ENCODE assay signal across 15 cellular contexts in genomic region chr20:3788685-3789155, GRCh38. TPM values are rescaled to one million over a fixed set of nuclear protein-coding genes. Genes with fewer than 3 reads are reported as not detected.
DNase-seq lines count a peak whose midpoint lies in the region; ATAC-seq, FAIRE-seq and TF ChIP-seq lines count a peak whose summit lies in the region.
"Had no signal": no experiment of that assay in that cellular context is flagged by ENCODE, and none has a peak within 500 bp of the region (broad histone marks: within the 10 kb centered on the region; RNA-seq: fewer than 3 reads in every experiment).

No MANE protein-coding gene starts in this region.

- intact Hi-C loops in activated naive CD4-positive, alpha-beta T cell treated with anti-CD3 and anti-CD28 coated beads for 36 hours (cut with micrococcal nuclease), result no loop called here
- intact Hi-C loops in K562 (cut with micrococcal nuclease), result loop anchor here (5.0 to 10.0 kb wide), 3 partner anchors 59 to 406 kb away; partner anchors contain the start of gene MAVS
- intact Hi-C loops in A673 (cut with micrococcal nuclease; ENCODE audit: unreplicated experiment), result loop anchor here (5.0 kb wide), 1 partner anchor 69 kb away; no protein-coding TSS in a partner anchor

- CTCF ChIA-PET in activated naive CD4-positive, alpha-beta T cell treated with anti-CD3 and anti-CD28 coated beads for 36 hours (lab: Charles Lee), result interaction anchor here (1.1 to 5.9 kb wide), 7 partner anchors 16 to 297 kb away, joined by 3 to 58 read pairs (median 5); partner anchors contain the start of genes ADISSP and AP5S1
- CTCF ChIA-PET in K562 (lab: Yijun Ruan, JAX; ENCODE audit: low intra/inter-chr PET ratio) (interaction anchor here (0.6 to 3.4 kb wide), 2 partner anchors 32 to 59 kb away, joined by 3 to 12 read pairs; partner anchors contain the start of gene AP5S1), A673 (lab: Charles Lee) (no interaction called here)

- no peak overlapping the region; a peak in 1 of 4 replicates for H3K9ac ChIP-seq in K562 (ENCODE audit: insufficient read depth in 1 of 2, low read depth in 2 of 2, low read length in 2 of 2)

- TF ChIP-seq EP300 in K562 (IDR thresholded peaks at IDR 0.05; ENCODE audit: low read length), result no peak

- TF ChIP-seq POLR2A in K562 (conservative IDR thresholded peaks at IDR 0.05), result no peak

- H3K9me1 ChIP-seq in K562 (ENCODE audit: control insufficient read depth, insufficient read depth, low read length), result no peaks in the 10 kb centered on the region

- no peaks in the 10 kb centered on the region for H3K27me3 ChIP-seq in K562 (ENCODE audit: control insufficient read depth in 2 of 2, insufficient read depth in 2 of 2, low read length in 2 of 2)
- H3K27me3 ChIP-seq in A673 (replicated peaks; ENCODE audit: insufficient read depth, low read depth, low read length, poor library complexity), result no peaks in the 10 kb centered on the region
- H3K27me3 ChIP-seq: gastrocnemius medialis, Peyer's patch had no signal

- peaks cover 25% of the 10 kb centered on the region for H3K79me2 ChIP-seq in K562 (ENCODE audit: control insufficient read depth, insufficient read depth, low read length)

- FAIRE-seq in K562 (lab: Jason Lieb, UNC), result peak; percentile 32

- no peak for DNase-seq in activated naive CD4-positive, alpha-beta T cell treated with anti-CD3 and anti-CD28 coated beads for 36 hours
- DNase-seq in M059J (ENCODE audit: low read depth) (peak; percentile 28), K562 (ENCODE audit: extremely low read depth in 1 of 4, low spot score in 3 of 4) (no peak), progenitor cell of endocrine pancreas (ENCODE audit: low spot score, unreplicated experiment) (no peak), hepatic stellate cell (ENCODE audit: low spot score) (no peak), A673 (ENCODE audit: low spot score) (no peak)
- no peak for DNase-seq in stimulated activated CD8-positive, alpha-beta memory T cell treated with anti-CD3 and anti-CD28 coated beads, Interleukin-4, amount 100 ng/mL, for 48 hours
- DNase-seq: C1 segment of cervical spinal cord; gastrocnemius medialis; left ventricle myocardium inferior; NCI-H1105 treated with DMSO at 0.1 percent for 48 hours; stimulated activated CD4-positive, alpha-beta T cell treated with anti-CD3 and anti-CD28 coated beads, Interleukin-4, amount 100 ng/mL, for 4 hours had no signal

- TF ChIP-seq CTCF in K562 (IDR thresholded peaks at IDR 0.05 in 2 of 3, conservative IDR thresholded peaks at IDR 0.05 in 1 of 3; ENCODE audit: insufficient read depth in 2 of 3, low read depth in 1 of 3, low read length in 3 of 3) (no peak), progenitor cell of endocrine pancreas (IDR thresholded peaks at IDR 0.05; ENCODE audit: unreplicated experiment) (no peak), A673 (conservative IDR thresholded peaks at IDR 0.05; ENCODE audit: low read depth, low read length) (no peak)

- WGBS in K562 (ENCODE audit: insufficient coverage, low coverage, missing lambda C conversion rate), result 28% methylated on average over 4 of the region's 4 CpGs

- H3K36me3 Mint-ChIP-seq in activated naive CD4-positive, alpha-beta T cell treated with anti-CD3 and anti-CD28 coated beads, Interleukin-2, amount 50 U/mL, for 24 hours, result peaks cover 2% of the 10 kb centered on the region
- peaks cover 7% of the 10 kb centered on the region for H3K36me3 Mint-ChIP-seq in activated naive CD4-positive, alpha-beta T cell treated with anti-CD3 and anti-CD28 coated beads for 36 hours (ENCODE audit: low read depth)
- H3K36me3 Mint-ChIP-seq in progenitor cell of endocrine pancreas (ENCODE audit: insufficient read depth), result peaks cover 3% of the 10 kb centered on the region

- no peak overlapping the region for H3K4me2 ChIP-seq in K562 (ENCODE audit: insufficient read depth, low read length)

- no peaks in the 10 kb centered on the region for H3K9me3 Mint-ChIP-seq in activated naive CD4-positive, alpha-beta T cell treated with anti-CD3 and anti-CD28 coated beads, Interleukin-2, amount 50 U/mL, for 24 hours
- no peaks in the 10 kb centered on the region for H3K9me3 Mint-ChIP-seq in activated naive CD4-positive, alpha-beta T cell treated with anti-CD3 and anti-CD28 coated beads for 36 hours
- H3K9me3 Mint-ChIP-seq in progenitor cell of endocrine pancreas (ENCODE audit: low read depth), result no peaks in the 10 kb centered on the region

- H4K20me1 ChIP-seq in K562 (replicated peaks; ENCODE audit: control insufficient read depth, insufficient read depth, low read length), result peaks cover 6% of the 10 kb centered on the region

- H3K4me3 ChIP-seq in K562 (no peak overlapping the region), A673 (ENCODE audit: low read depth, low read length, poor library complexity, severe bottlenecking) (no peak overlapping the region)
- H3K4me3 ChIP-seq: coronary artery, gastrocnemius medialis, left ventricle myocardium inferior, Peyer's patch had no signal

- no TSS peak for BruUV-seq in K562 (replicated peaks; lab: Mats Ljungman, UMichigan)
- no TSS peak for BruUV-seq in A673 (replicated peaks; lab: Mats Ljungman, UMichigan)

- H2AFZ ChIP-seq in K562 (ENCODE audit: low read depth, low read length), result peak overlapping the region; percentile 45; the same call in 1 of the 2 replicates

- no peak for TF ChIP-seq RAD21 in K562 (CRISPR knock-in tag; conservative IDR thresholded peaks at IDR 0.05 in 1 of 2, IDR thresholded peaks at IDR 0.05 in 1 of 2)

- H3K27ac Mint-ChIP-seq in activated naive CD4-positive, alpha-beta T cell treated with anti-CD3 and anti-CD28 coated beads, Interleukin-2, amount 50 U/mL, for 24 hours, result peak overlapping the region; percentile 87
- H3K27ac Mint-ChIP-seq in activated naive CD4-positive, alpha-beta T cell treated with anti-CD3 and anti-CD28 coated beads for 36 hours, result no peak overlapping the region
- peak overlapping the region; percentile 65 for H3K27ac Mint-ChIP-seq in progenitor cell of endocrine pancreas

- in situ Hi-C loops in K562 (cut with MboI), result no loop called here

- H3K36me3 ChIP-seq in K562 (ENCODE audit: control insufficient read depth, insufficient read depth, low read length) (peaks cover 18% of the 10 kb centered on the region; the same call in 1 of the 3 replicates), A673 (ENCODE audit: insufficient read depth, low read length, poor library complexity, severe bottlenecking) (no peaks in the 10 kb centered on the region)
- H3K36me3 ChIP-seq: gastrocnemius medialis had no signal

- peaks cover 29% of the 10 kb centered on the region for H3K4me1 Mint-ChIP-seq in activated naive CD4-positive, alpha-beta T cell treated with anti-CD3 and anti-CD28 coated beads, Interleukin-2, amount 50 U/mL, for 24 hours
- H3K4me1 Mint-ChIP-seq in activated naive CD4-positive, alpha-beta T cell treated with anti-CD3 and anti-CD28 coated beads for 36 hours (ENCODE audit: low read depth), result peaks cover 32% of the 10 kb centered on the region
- H3K4me1 Mint-ChIP-seq in progenitor cell of endocrine pancreas (ENCODE audit: low read depth), result peaks cover 3% of the 10 kb centered on the region

- POLR2A ChIA-PET in K562 (lab: Yijun Ruan, JAX), result no interaction called here
- POLR2A ChIA-PET in A673 (lab: Charles Lee; ENCODE audit: low non-redundant PET), result no interaction called here

- H3K9me3 ChIP-seq in K562 (replicated peaks; ENCODE audit: control insufficient read depth, insufficient read depth, low read depth, low read length), result no peaks in the 10 kb centered on the region
- no peaks in the 10 kb centered on the region for H3K9me3 ChIP-seq in A673 (ENCODE audit: low read depth, low read length, poor library complexity, severe bottlenecking)
- H3K9me3 ChIP-seq: gastrocnemius medialis, left ventricle myocardium inferior, Peyer's patch had no signal

- peak overlapping the region; percentile 64 for H3K4me3 Mint-ChIP-seq in activated naive CD4-positive, alpha-beta T cell treated with anti-CD3 and anti-CD28 coated beads, Interleukin-2, amount 50 U/mL, for 24 hours
- H3K4me3 Mint-ChIP-seq in activated naive CD4-positive, alpha-beta T cell treated with anti-CD3 and anti-CD28 coated beads for 36 hours, result no peak overlapping the region
- H3K4me3 Mint-ChIP-seq in progenitor cell of endocrine pancreas (ENCODE audit: low read depth), result peak overlapping the region; percentile 35

- peaks cover 8 to 25% of the 10 kb centered on the region in 2 experiments; a peak in 3 of 5 replicates for H3K4me1 ChIP-seq in K562 (replicated peaks in 1 of 2; ENCODE audit: control insufficient read depth in 2 of 2, insufficient read depth in 2 of 2, low read length in 2 of 2)
- peaks cover 16% of the 10 kb centered on the region for H3K4me1 ChIP-seq in A673 (ENCODE audit: insufficient read depth, low read length, poor library complexity, severe bottlenecking)

- H3K27me3 Mint-ChIP-seq in activated naive CD4-positive, alpha-beta T cell treated with anti-CD3 and anti-CD28 coated beads, Interleukin-2, amount 50 U/mL, for 24 hours, result no peaks in the 10 kb centered on the region
- H3K27me3 Mint-ChIP-seq in activated naive CD4-positive, alpha-beta T cell treated with anti-CD3 and anti-CD28 coated beads for 36 hours (ENCODE audit: low read depth), result no peaks in the 10 kb centered on the region
- H3K27me3 Mint-ChIP-seq in progenitor cell of endocrine pancreas, result peaks cover 11% of the 10 kb centered on the region

- H3K27ac ChIP-seq in K562 (ENCODE audit: extremely low read depth, low read depth, low read length), result no peak overlapping the region
- no peak overlapping the region for H3K27ac ChIP-seq in A673 (ENCODE audit: low read depth, low read length, poor library complexity, severe bottlenecking)
- H3K27ac ChIP-seq: coronary artery, gastrocnemius medialis, left ventricle myocardium inferior, Peyer's patch had no signal

- ATAC-seq in K562, result no peak
- ATAC-seq: gastrocnemius medialis had no signal

RNA-seq across cellular contexts. Expression of gene CENPB, which starts 2.2 kb away (rescaled TPM):
- 10 to 100 TPM; 29.1 to 30.3 TPM for total RNA-seq in activated naive CD4-positive, alpha-beta T cell treated with anti-CD3 and anti-CD28 coated beads for 36 hours
- 80.2 and 161 TPM in 2 replicates for total RNA-seq in M059J (2014; rRNA removed; shearing (Covaris generic))
- 5.7 and 16.6 TPM in 2 replicates for total RNA-seq in K562 (2011; cell fraction: chromatin; rRNA removed; ENCODE audit: low replicate concordance)
- total RNA-seq in K562 (2011; cell fraction: nucleolus; rRNA removed), result 24.5 and 25.4 TPM in 2 replicates
- 11.9 and 14.2 TPM in 2 replicates for total RNA-seq in K562 (2011; cell fraction: nucleoplasm; rRNA removed)
- total RNA-seq in K562 (2014; rRNA removed), result 59.3 and 78.6 TPM in 2 replicates
- 11.4 and 15.0 TPM in 2 replicates for total RNA-seq in K562 (2014; rRNA removed; fragmentation: Illumina TruSeq; extraction: Trizol)
- total RNA-seq in K562 (2015; rRNA removed; fragmentation: Illumina TruSeq; extraction: Trizol), result 36.0 and 36.5 TPM in 2 replicates
- total RNA-seq in K562 (2021), result 61.7 and 70.8 TPM in 2 replicates
- 12.7 and 14.7 TPM in 2 replicates for polyA plus RNA-seq in K562 (2011; rRNA removed)
- polyA plus RNA-seq in K562 (2011; cell fraction: cytosol; rRNA removed), result 17.4 and 30.9 TPM in 2 replicates
- 9.2 and 12.8 TPM in 2 replicates for polyA plus RNA-seq in K562 (2011; cell fraction: nucleus; rRNA removed)
- 40.5 and 47.1 TPM in 2 replicates for polyA plus RNA-seq in K562 (2012)
- polyA plus RNA-seq in K562 (2014; fragmentation: Illumina TruSeq; extraction: Trizol), result 24.9 and 30.8 TPM in 2 replicates
- under 1 TPM; 0.17 to 0.20 TPM for polyA plus RNA-seq in K562 (2014; fragmentation: Nextera tagmentation; extraction: Ambion mirVana)
- polyA plus RNA-seq in K562 (2014; rRNA removed), result 26.1 and 28.9 TPM in 2 replicates
- polyA minus RNA-seq in K562 (2011; rRNA and poly(A)+ RNA removed), result 26.8 and 27.1 TPM in 2 replicates
- polyA minus RNA-seq in K562 (2011; cell fraction: cytosol; rRNA and poly(A)+ RNA removed), result 27.7 and 39.7 TPM in 2 replicates
- polyA minus RNA-seq in K562 (2011; cell fraction: nucleus; rRNA and poly(A)+ RNA removed), result 8.3 and 14.2 TPM in 2 replicates
- total RNA-seq in progenitor cell of endocrine pancreas, result 49.6 and 53.8 TPM in 2 replicates
- total RNA-seq in A673 (2021), result 101 and 108 TPM in 2 replicates

RNA-seq across cellular contexts. Expression of gene CDC25B, which starts 7.4 kb away (rescaled TPM):
- total RNA-seq in activated naive CD4-positive, alpha-beta T cell treated with anti-CD3 and anti-CD28 coated beads for 36 hours, result 10 to 100 TPM; 94.8 to 97.7 TPM
- total RNA-seq in M059J (2014; rRNA removed; shearing (Covaris generic)), result 67.5 and 104 TPM in 2 replicates
- 36.8 and 73.0 TPM in 2 replicates for total RNA-seq in K562 (2011; cell fraction: chromatin; rRNA removed; ENCODE audit: low replicate concordance)
- 29.3 and 39.4 TPM in 2 replicates for total RNA-seq in K562 (2011; cell fraction: nucleolus; rRNA removed)
- 29.4 and 38.9 TPM in 2 replicates for total RNA-seq in K562 (2011; cell fraction: nucleoplasm; rRNA removed)
- total RNA-seq in K562 (2014; rRNA removed), result 11.5 and 16.1 TPM in 2 replicates
- total RNA-seq in K562 (2014; rRNA removed; fragmentation: Illumina TruSeq; extraction: Trizol), result 5.9 and 7.2 TPM in 2 replicates
- 7.8 and 9.3 TPM in 2 replicates for total RNA-seq in K562 (2015; rRNA removed; fragmentation: Illumina TruSeq; extraction: Trizol)
- 31.4 and 35.7 TPM in 2 replicates for total RNA-seq in K562 (2021)
- polyA plus RNA-seq in K562 (2011; rRNA removed), result 9.5 and 25.1 TPM in 2 replicates
- 23.7 and 24.0 TPM in 2 replicates for polyA plus RNA-seq in K562 (2011; cell fraction: cytosol; rRNA removed)
- 72.5 and 91.0 TPM in 2 replicates for polyA plus RNA-seq in K562 (2011; cell fraction: nucleus; rRNA removed)
- 30.3 and 35.0 TPM in 2 replicates for polyA plus RNA-seq in K562 (2012)
- 25.8 and 30.6 TPM in 2 replicates for polyA plus RNA-seq in K562 (2014; fragmentation: Illumina TruSeq; extraction: Trizol)
- polyA plus RNA-seq in K562 (2014; fragmentation: Nextera tagmentation; extraction: Ambion mirVana), result 1 to 10 TPM; 2.3 to 3.1 TPM
- polyA plus RNA-seq in K562 (2014; rRNA removed), result 22.9 and 26.3 TPM in 2 replicates
- 8.0 and 11.6 TPM in 2 replicates for polyA minus RNA-seq in K562 (2011; rRNA and poly(A)+ RNA removed)
- 14.5 and 27.7 TPM in 2 replicates for polyA minus RNA-seq in K562 (2011; cell fraction: cytosol; rRNA and poly(A)+ RNA removed)
- 9.7 and 15.1 TPM in 2 replicates for polyA minus RNA-seq in K562 (2011; cell fraction: nucleus; rRNA and poly(A)+ RNA removed)
- 36.7 and 37.6 TPM in 2 replicates for total RNA-seq in progenitor cell of endocrine pancreas
- 113 and 119 TPM in 2 replicates for total RNA-seq in A673 (2021)

RNA-seq across cellular contexts. Expression of gene SPEF1, which starts 7.5 kb away (rescaled TPM):
- not detected for total RNA-seq in activated naive CD4-positive, alpha-beta T cell treated with anti-CD3 and anti-CD28 coated beads for 36 hours
- total RNA-seq in M059J (2014; rRNA removed; shearing (Covaris generic)), result 0.27 and 0.34 TPM in 2 replicates
- 0.23 TPM in 1 of 2 replicates, not detected in the other for total RNA-seq in K562 (2011; cell fraction: chromatin; rRNA removed; ENCODE audit: low replicate concordance)
- 0.26 TPM in 1 of 2 replicates, not detected in the other for total RNA-seq in K562 (2011; cell fraction: nucleolus; rRNA removed)
- not detected in 2 replicates for total RNA-seq in K562 (2011; cell fraction: nucleoplasm; rRNA removed)
- not detected in 2 replicates for total RNA-seq in K562 (2014; rRNA removed)
- total RNA-seq in K562 (2014; rRNA removed; fragmentation: Illumina TruSeq; extraction: Trizol), result not detected in 2 replicates
- total RNA-seq in K562 (2015; rRNA removed; fragmentation: Illumina TruSeq; extraction: Trizol), result not detected in 2 replicates
- not detected in 2 replicates for total RNA-seq in K562 (2021)
- 0.04 TPM in 1 of 2 replicates, not detected in the other for polyA plus RNA-seq in K562 (2011; rRNA removed)
- 0.06 TPM in 1 of 2 replicates, not detected in the other for polyA plus RNA-seq in K562 (2011; cell fraction: cytosol; rRNA removed)
- polyA plus RNA-seq in K562 (2011; cell fraction: nucleus; rRNA removed), result 0.08 and 0.24 TPM in 2 replicates
- polyA plus RNA-seq in K562 (2012), result 0.04 TPM in 1 of 2 replicates, not detected in the other
- polyA plus RNA-seq in K562 (2014; fragmentation: Illumina TruSeq; extraction: Trizol), result not detected in 2 replicates
- not detected for polyA plus RNA-seq in K562 (2014; fragmentation: Nextera tagmentation; extraction: Ambion mirVana)
- polyA plus RNA-seq in K562 (2014; rRNA removed), result not detected in 2 replicates
- polyA minus RNA-seq in K562 (2011; rRNA and poly(A)+ RNA removed), result not detected in 2 replicates
- not detected in 2 replicates for polyA minus RNA-seq in K562 (2011; cell fraction: cytosol; rRNA and poly(A)+ RNA removed)
- polyA minus RNA-seq in K562 (2011; cell fraction: nucleus; rRNA and poly(A)+ RNA removed), result 0.27 TPM in 1 of 2 replicates, not detected in the other
- total RNA-seq in progenitor cell of endocrine pancreas, result 1.7 and 1.9 TPM in 2 replicates
- total RNA-seq in A673 (2021), result 0.26 and 0.49 TPM in 2 replicates
- total RNA-seq: gastrocnemius medialis, Peyer's patch had no signal

RNA-seq across cellular contexts. Expression of gene ADISSP, which starts 21.2 kb away (rescaled TPM):
- 10 to 100 TPM; 47.9 to 50.4 TPM for total RNA-seq in activated naive CD4-positive, alpha-beta T cell treated with anti-CD3 and anti-CD28 coated beads for 36 hours
- 26.8 and 39.1 TPM in 2 replicates for total RNA-seq in M059J (2014; rRNA removed; shearing (Covaris generic))
- total RNA-seq in K562 (2011; cell fraction: chromatin; rRNA removed; ENCODE audit: low replicate concordance), result 2.9 and 14.4 TPM in 2 replicates
- total RNA-seq in K562 (2011; cell fraction: nucleolus; rRNA removed), result 19.0 and 21.1 TPM in 2 replicates
- 11.5 and 13.1 TPM in 2 replicates for total RNA-seq in K562 (2011; cell fraction: nucleoplasm; rRNA removed)
- total RNA-seq in K562 (2014; rRNA removed) (65.7 and 101 TPM in 2 replicates), K562 (2014; rRNA removed; fragmentation: Illumina TruSeq; extraction: Trizol) (12.2 and 16.3 TPM in 2 replicates), K562 (2015; rRNA removed; fragmentation: Illumina TruSeq; extraction: Trizol) (34.5 and 35.8 TPM in 2 replicates), K562 (2021) (70.6 and 79.9 TPM in 2 replicates), progenitor cell of endocrine pancreas (18.9 and 20.2 TPM in 2 replicates), A673 (2021) (75.7 and 80.3 TPM in 2 replicates)
- polyA plus RNA-seq in K562 (2011; rRNA removed) (22.8 and 42.8 TPM in 2 replicates), K562 (2014; fragmentation: Illumina TruSeq; extraction: Trizol) (23.4 and 63.9 TPM in 2 replicates), K562 (2014; fragmentation: Nextera tagmentation; extraction: Ambion mirVana) (1 to 10 TPM; 1.4 to 4.9 TPM), K562 (2014; rRNA removed) (37.2 and 53.4 TPM in 2 replicates)
- polyA plus RNA-seq in K562 (2011; cell fraction: cytosol; rRNA removed), result 58.3 and 121 TPM in 2 replicates
- polyA plus RNA-seq in K562 (2011; cell fraction: nucleus; rRNA removed), result 36.6 TPM in 2 replicates
- 27.7 and 47.5 TPM in 2 replicates for polyA plus RNA-seq in K562 (2012)
- 11.5 and 16.8 TPM in 2 replicates for polyA minus RNA-seq in K562 (2011; rRNA and poly(A)+ RNA removed)
- 37.8 and 38.8 TPM in 2 replicates for polyA minus RNA-seq in K562 (2011; cell fraction: cytosol; rRNA and poly(A)+ RNA removed)
- 6.7 and 13.6 TPM in 2 replicates for polyA minus RNA-seq in K562 (2011; cell fraction: nucleus; rRNA and poly(A)+ RNA removed)

RNA-seq across cellular contexts. Expression of gene AP5S1, which starts 31.6 kb away (rescaled TPM):
- 1 to 10 TPM; 8.0 to 8.2 TPM for total RNA-seq in activated naive CD4-positive, alpha-beta T cell treated with anti-CD3 and anti-CD28 coated beads for 36 hours
- total RNA-seq in M059J (2014; rRNA removed; shearing (Covaris generic)), result 35.7 and 41.4 TPM in 2 replicates
- 5.9 and 16.6 TPM in 2 replicates for total RNA-seq in K562 (2011; cell fraction: chromatin; rRNA removed; ENCODE audit: low replicate concordance)
- 13.9 and 14.5 TPM in 2 replicates for total RNA-seq in K562 (2011; cell fraction: nucleolus; rRNA removed)
- total RNA-seq in K562 (2011; cell fraction: nucleoplasm; rRNA removed), result 11.4 and 14.7 TPM in 2 replicates
- total RNA-seq in K562 (2014; rRNA removed) (8.8 and 12.4 TPM in 2 replicates), K562 (2014; rRNA removed; fragmentation: Illumina TruSeq; extraction: Trizol) (2.1 and 2.6 TPM in 2 replicates), K562 (2015; rRNA removed; fragmentation: Illumina TruSeq; extraction: Trizol) (5.6 and 5.7 TPM in 2 replicates), K562 (2021) (8.4 and 8.5 TPM in 2 replicates), progenitor cell of endocrine pancreas (12.3 and 13.2 TPM in 2 replicates), A673 (2021) (15.0 and 17.5 TPM in 2 replicates)
- polyA plus RNA-seq in K562 (2011; rRNA removed) (3.0 and 5.5 TPM in 2 replicates), K562 (2014; fragmentation: Illumina TruSeq; extraction: Trizol) (4.4 and 7.7 TPM in 2 replicates), K562 (2014; fragmentation: Nextera tagmentation; extraction: Ambion mirVana) (1 to 10 TPM; 3.0 to 3.1 TPM), K562 (2014; rRNA removed) (4.7 and 4.8 TPM in 2 replicates)
- polyA plus RNA-seq in K562 (2011; cell fraction: cytosol; rRNA removed), result 5.5 and 8.1 TPM in 2 replicates
- polyA plus RNA-seq in K562 (2011; cell fraction: nucleus; rRNA removed), result 4.9 TPM in 2 replicates
- 7.3 and 8.8 TPM in 2 replicates for polyA plus RNA-seq in K562 (2012)
- 2.5 and 3.7 TPM in 2 replicates for polyA minus RNA-seq in K562 (2011; rRNA and poly(A)+ RNA removed)
- polyA minus RNA-seq in K562 (2011; cell fraction: cytosol; rRNA and poly(A)+ RNA removed), result 6.5 and 8.3 TPM in 2 replicates
- 4.0 and 4.6 TPM in 2 replicates for polyA minus RNA-seq in K562 (2011; cell fraction: nucleus; rRNA and poly(A)+ RNA removed)
